In genomic region chr5:140720738-140721137, GRCh38 we compare ENCODE assay signal across 1 cellular context. TPM values are rescaled to one million over a fixed set of nuclear protein-coding genes. Genes with fewer than 3 reads are reported as not detected.
"Had no signal": no experiment of that assay in that cellular context is flagged by ENCODE, and none has a peak within 500 bp of the region (broad histone marks: within the 10 kb centered on the region; RNA-seq: fewer than 3 reads in every experiment).

No MANE protein-coding gene starts in this region.

RNA-seq across cellular contexts. Expression of gene DND1, which starts 47.4 kb away (rescaled TPM):
- total RNA-seq: osteoblast had no signal
